In genomic region chr5:179195561-179196419, GRCh38 we compare ENCODE assay signal across 34 cellular contexts.
DNase-seq lines count a peak whose midpoint lies in the region; ATAC-seq, FAIRE-seq and TF ChIP-seq lines count a peak whose summit lies in the region.
"Had no signal": no experiment of that assay in that cellular context is flagged by ENCODE, and none has a peak within 500 bp of the region (broad histone marks: within the 10 kb centered on the region; RNA-seq: fewer than 3 reads in every experiment).

No MANE protein-coding gene starts in this region.

- no peak overlapping the region for H3K4ac ChIP-seq in trophoblast cell (ENCODE audit: low read depth, low read length)

- no peaks in the 10 kb centered on the region for H3K36me3 Mint-ChIP-seq in glutamatergic neuron (ENCODE audit: unreplicated experiment)
- H3K36me3 Mint-ChIP-seq in naive thymus-derived CD8-positive, alpha-beta T cell, result no peaks in the 10 kb centered on the region
- H3K36me3 Mint-ChIP-seq: brain had no signal

- TF ChIP-seq EP300 in HepG2 (IDR thresholded peaks at IDR 0.05; ENCODE audit: low read depth in 2 of 2, low read length in 2 of 2) (no peak), HepG2 (CRISPR knock-in tag; IDR thresholded peaks at IDR 0.05; ENCODE audit: borderline replicate concordance) (no peak)

- H2AFZ ChIP-seq in HepG2 (ENCODE audit: low read length) (no peak overlapping the region), trophoblast cell (ENCODE audit: insufficient read depth, low read length, poor library complexity) (no peak overlapping the region)
- H2AFZ ChIP-seq: GM23338 had no signal

- H3K4me2 ChIP-seq in HepG2 (ENCODE audit: low read depth, low read length), result no peak overlapping the region
- no peak overlapping the region for H3K4me2 ChIP-seq in trophoblast cell (ENCODE audit: low read length)
- H3K4me2 ChIP-seq: BLaER1 treated with 17β-estradiol and CSF1 and Interleukin-3, amounts not matched to agents 10 nM and 100 nM; GM23338 had no signal

- DNase-seq in HepG2 (ENCODE audit: low spot score) (no peak), glutamatergic neuron (peak; percentile 13), trophoblast cell (no peak), GOT3 (lab: John Stamatoyannopoulos, UW) (no peak), mucosa of gallbladder (ENCODE audit: low spot score) (no peak), DMS153 treated with DMSO at 0.1 percent for 48 hours (lab: John Stamatoyannopoulos, UW; ENCODE audit: unreplicated experiment) (no peak)
- no peak for DNase-seq in naive thymus-derived CD8-positive, alpha-beta T cell
- DNase-seq: activated CD4-positive, alpha-beta T cell treated with anti-CD3 and anti-CD28 coated beads for 4 hours; activated effector memory CD4-positive, alpha-beta T cell treated with anti-CD3 and anti-CD28 coated beads, Interleukin-2, amount 50 U/mL, for 16 hours; activated T-cell treated with anti-CD3 and anti-CD28 coated beads for 4 hours; cerebellar nuclear complex; islet precursor cell; NCI-H1092; NCI-H1694; SJCRH30; stimulated activated CD4-positive, alpha-beta T cell treated with anti-CD3 and anti-CD28 coated beads, Interleukin-2, amount 100 ng/mL, for 24 hours; stimulated activated CD8-positive, alpha-beta memory T cell treated with anti-CD3 and anti-CD28 coated beads, Interleukin-4, amount 100 ng/mL, for 48 hours; SW 1271 had no signal

- H4K8ac ChIP-seq in trophoblast cell (ENCODE audit: low read depth, low read length), result no peak overlapping the region

- no peaks in the 10 kb centered on the region for H3K79me1 ChIP-seq in trophoblast cell (ENCODE audit: low read length)

- no peak overlapping the region for H4K91ac ChIP-seq in trophoblast cell (ENCODE audit: low read depth, low read length)

- peaks cover 0 to 7% (median 0%) of the 10 kb centered on the region in 4 donors for H3K4me1 ChIP-seq in liver (ENCODE audit: control insufficient read depth in 4 of 4, insufficient read depth in 4 of 4, low read length in 3 of 4)
- H3K4me1 ChIP-seq in HepG2 (ENCODE audit: insufficient read depth, low read length), result peaks cover 6% of the 10 kb centered on the region; the same call in 1 of the 2 replicates
- peaks cover 3 to 6% of the 10 kb centered on the region in 2 experiments for H3K4me1 ChIP-seq in trophoblast cell (ENCODE audit: control insufficient read depth in 1 of 2, insufficient read depth in 2 of 2, low read length in 2 of 2)
- H3K4me1 ChIP-seq: esophagus muscularis mucosa, pancreas, SJCRH30, thyroid gland had no signal

- no peak overlapping the region for H2BK120ac ChIP-seq in trophoblast cell (ENCODE audit: insufficient read depth, low read length, poor library complexity)

- POLR2A ChIA-PET in HepG2 (lab: Yijun Ruan, JAX), result no interaction called here
- POLR2A ChIA-PET in naive thymus-derived CD8-positive, alpha-beta T cell (lab: Charles Lee), result no interaction called here

- peaks cover 13% of the 10 kb centered on the region for H3K4me1 Mint-ChIP-seq in glutamatergic neuron (ENCODE audit: low read depth, unreplicated experiment)
- H3K4me1 Mint-ChIP-seq in naive thymus-derived CD8-positive, alpha-beta T cell, result no peaks in the 10 kb centered on the region

- no peak overlapping the region for H3K27ac Mint-ChIP-seq in glutamatergic neuron (ENCODE audit: unreplicated experiment)
- H3K27ac Mint-ChIP-seq in naive thymus-derived CD8-positive, alpha-beta T cell, result no peak overlapping the region
- H3K27ac Mint-ChIP-seq: GM23338; stimulated activated naive CD8-positive, alpha-beta T cell treated with anti-CD3 and anti-CD28 coated beads, Interleukin-15, Interleukin-2, amounts not matched to agents 100 ng/mL and 50 ng/mL, for 24 hours had no signal

- H3K27me3 ChIP-seq in liver (ENCODE audit: control insufficient read depth in 4 of 4, insufficient read depth in 4 of 4, low read length in 3 of 4) (no peaks in the 10 kb centered on the region), HepG2 (ENCODE audit: control insufficient read depth in 1 of 2, insufficient read depth in 2 of 2, low read length in 2 of 2) (peaks cover 1 to 21% of the 10 kb centered on the region in 2 experiments; a peak in 4 of 5 replicates), trophoblast cell (ENCODE audit: insufficient read depth, low read length) (no peaks in the 10 kb centered on the region)
- H3K27me3 ChIP-seq: BLaER1 treated with 17β-estradiol and CSF1 and Interleukin-3, amounts not matched to agents 10 nM and 100 nM; esophagus muscularis mucosa; pancreas; SJCRH30; thyroid gland had no signal

- H3K4me3 Mint-ChIP-seq in glutamatergic neuron (ENCODE audit: unreplicated experiment), result no peak overlapping the region
- H3K4me3 Mint-ChIP-seq in naive thymus-derived CD8-positive, alpha-beta T cell, result no peak overlapping the region
- H3K4me3 Mint-ChIP-seq: brain; GM23338; stimulated activated naive CD8-positive, alpha-beta T cell treated with anti-CD3 and anti-CD28 coated beads, Interleukin-15, Interleukin-2, amounts not matched to agents 100 ng/mL and 50 ng/mL, for 24 hours had no signal

- intact Hi-C loops in HepG2 (cut with micrococcal nuclease; ENCODE audit: unreplicated experiment), result no loop called here

- H3K27ac ChIP-seq in liver (ENCODE audit: low read depth in 1 of 2, low read length in 2 of 2) (no peak overlapping the region), HepG2 (ENCODE audit: extremely low read length, insufficient read depth, low read length) (no peak overlapping the region), trophoblast cell (ENCODE audit: low read depth, low read length) (no peak overlapping the region)
- H3K27ac ChIP-seq: BLaER1 treated with 17β-estradiol and CSF1 and Interleukin-3, amounts not matched to agents 10 nM and 100 nM; esophagus muscularis mucosa; pancreas; SJCRH30; thyroid gland; VCaP had no signal

- H2BK5ac ChIP-seq in trophoblast cell (ENCODE audit: low read depth, low read length, poor library complexity), result no peak overlapping the region

- no peak for TF ChIP-seq CTCF in liver (IDR thresholded peaks at IDR 0.05; ENCODE audit: low read depth, low read length, missing input control)
- no peak for TF ChIP-seq CTCF in HepG2 (CRISPR knock-in tag; IDR thresholded peaks at IDR 0.05)
- TF ChIP-seq CTCF in glutamatergic neuron (IDR thresholded peaks at IDR 0.05; ENCODE audit: partially characterized antibody, unreplicated experiment), result no peak

- H3K36me3 ChIP-seq in liver (ENCODE audit: control insufficient read depth in 4 of 4, insufficient read depth in 3 of 4, low read depth in 1 of 4, low read length in 3 of 4) (no peaks in the 10 kb centered on the region), HepG2 (replicated peaks in 1 of 2; ENCODE audit: control insufficient read depth in 1 of 2, insufficient read depth in 2 of 2, low read length in 2 of 2) (no peaks in the 10 kb centered on the region), trophoblast cell (ENCODE audit: control insufficient read depth in 1 of 2, insufficient read depth in 2 of 2, low read length in 2 of 2) (peaks cover 5 to 6% of the 10 kb centered on the region in 2 experiments)
- H3K36me3 ChIP-seq: BLaER1 treated with 17β-estradiol and CSF1 and Interleukin-3, amounts not matched to agents 10 nM and 100 nM; esophagus muscularis mucosa; pancreas; SJCRH30; thyroid gland had no signal

- H3K9ac ChIP-seq in liver (ENCODE audit: low read depth in 1 of 2, low read length in 2 of 2) (no peak overlapping the region), HepG2 (ENCODE audit: insufficient read depth, low read depth, low read length) (no peak overlapping the region), trophoblast cell (ENCODE audit: low read length) (no peak overlapping the region)
- H3K9ac ChIP-seq: BLaER1 treated with 17β-estradiol and CSF1 and Interleukin-3, amounts not matched to agents 10 nM and 100 nM had no signal

- no peak for FAIRE-seq in HepG2 (lab: Jason Lieb, UNC)
- FAIRE-seq: endometrium, GM12878, HTR-8/SVneo, K562, pancreas, RCC 7860 had no signal

- H3K4me3 ChIP-seq in liver (ENCODE audit: low read depth in 1 of 3, low read length in 3 of 3) (no peak overlapping the region), HepG2 (replicated peaks in 1 of 3; ENCODE audit: insufficient read depth in 1 of 3, low read depth in 2 of 3, low read length in 3 of 3) (no peak overlapping the region), trophoblast cell (ENCODE audit: low read depth, low read length) (no peak overlapping the region)
- H3K4me3 ChIP-seq: BLaER1 treated with 17β-estradiol and CSF1 and Interleukin-3, amounts not matched to agents 10 nM and 100 nM; dorsolateral prefrontal cortex; esophagus muscularis mucosa; GM12878; GM23338; K562; mucosa of descending colon; pancreas; SJCRH30; thyroid gland had no signal

- no peak overlapping the region for H2BK12ac ChIP-seq in trophoblast cell (ENCODE audit: low read length)

- TF ChIP-seq POLR2A in HepG2 (IDR thresholded peaks at IDR 0.05; ENCODE audit: insufficient read depth in 1 of 2, low read depth in 2 of 2, low read length in 2 of 2), result no peak

- H3K27me3 Mint-ChIP-seq in glutamatergic neuron (ENCODE audit: unreplicated experiment), result peaks cover 7% of the 10 kb centered on the region
- peaks cover 0 to 3% (median 0%) of the 10 kb centered on the region in 5 donors for H3K27me3 Mint-ChIP-seq in naive thymus-derived CD8-positive, alpha-beta T cell
- H3K27me3 Mint-ChIP-seq: brain; stimulated activated naive CD8-positive, alpha-beta T cell treated with anti-CD3 and anti-CD28 coated beads, Interleukin-15, Interleukin-2, amounts not matched to agents 100 ng/mL and 50 ng/mL, for 24 hours had no signal

- H3K14ac ChIP-seq in trophoblast cell (ENCODE audit: low read length), result no peak overlapping the region

- no peaks in the 10 kb centered on the region for H4K20me1 ChIP-seq in HepG2 (ENCODE audit: insufficient read depth, low read length)
- H4K20me1 ChIP-seq: BLaER1 treated with 17β-estradiol and CSF1 and Interleukin-3, amounts not matched to agents 10 nM and 100 nM had no signal

- H3K9me3 Mint-ChIP-seq in glutamatergic neuron (ENCODE audit: unreplicated experiment), result peaks cover 6% of the 10 kb centered on the region
- H3K9me3 Mint-ChIP-seq in naive thymus-derived CD8-positive, alpha-beta T cell, result no peaks in the 10 kb centered on the region
- H3K9me3 Mint-ChIP-seq: brain; GM23338; stimulated activated naive CD8-positive, alpha-beta T cell treated with anti-CD3 and anti-CD28 coated beads, Interleukin-15, Interleukin-2, amounts not matched to agents 100 ng/mL and 50 ng/mL, for 24 hours had no signal

- H2AK5ac ChIP-seq in trophoblast cell (ENCODE audit: low read length), result no peak overlapping the region

- 84% methylated on average over 36 of the region's 36 CpGs for WGBS in liver
- 58% methylated on average over 32 of the region's 36 CpGs for WGBS in HepG2 (ENCODE audit: low lambda C conversion rate)
- no CpG with 5 or more reads among the region's 36 CpGs for WGBS in trophoblast cell (ENCODE audit: extremely low coverage, insufficient coverage, insufficient read length)

- H3K79me2 ChIP-seq in HepG2 (ENCODE audit: insufficient read depth, low read length), result no peaks in the 10 kb centered on the region
- H3K79me2 ChIP-seq in trophoblast cell (ENCODE audit: control insufficient read depth, insufficient read depth, low read length, poor library complexity), result no peaks in the 10 kb centered on the region

- H3K23ac ChIP-seq in trophoblast cell (ENCODE audit: low read length), result no peak overlapping the region

- no peak for TF ChIP-seq RAD21 in liver (IDR thresholded peaks at IDR 0.05)
- no peak for TF ChIP-seq RAD21 in HepG2 (CRISPR knock-in tag; IDR thresholded peaks at IDR 0.05)

- in situ Hi-C loops in HepG2 (cut with HindIII; ENCODE audit: extremely low pct_ligation_motif_present, low pct_unique_long_range_greater_than_20kb), result no loop called here

- H3K18ac ChIP-seq in trophoblast cell (ENCODE audit: low read length), result peak overlapping the region; percentile 42

- no peak overlapping the region for H4K12ac ChIP-seq in trophoblast cell (ENCODE audit: low read depth, low read length)

- H3K9me3 ChIP-seq in liver (ENCODE audit: control insufficient read depth in 4 of 4, low read length in 3 of 4) (no peaks in the 10 kb centered on the region), HepG2 (ENCODE audit: low read length) (no peaks in the 10 kb centered on the region), trophoblast cell (ENCODE audit: insufficient read depth, low read depth, low read length) (no peaks in the 10 kb centered on the region)
- H3K9me3 ChIP-seq: BLaER1 treated with 17β-estradiol and CSF1 and Interleukin-3, amounts not matched to agents 10 nM and 100 nM; esophagus muscularis mucosa; mucosa of descending colon; pancreas; SJCRH30; thyroid gland had no signal

- CTCF ChIA-PET in HepG2 (lab: Yijun Ruan, JAX; ENCODE audit: low intra/inter-chr PET ratio, low total read pairs), result no interaction called here

- no peak for ATAC-seq in HepG2
- no peak for ATAC-seq in naive thymus-derived CD8-positive, alpha-beta T cell
- ATAC-seq: GM12878, GM23338, K562, mucosa of descending colon, pancreas had no signal

- no TSS peak for BruUV-seq in HepG2 (replicated peaks; lab: Mats Ljungman, UMichigan)
